8 cellular contexts compared by ENCODE assay signal in the genomic region with DNA sequence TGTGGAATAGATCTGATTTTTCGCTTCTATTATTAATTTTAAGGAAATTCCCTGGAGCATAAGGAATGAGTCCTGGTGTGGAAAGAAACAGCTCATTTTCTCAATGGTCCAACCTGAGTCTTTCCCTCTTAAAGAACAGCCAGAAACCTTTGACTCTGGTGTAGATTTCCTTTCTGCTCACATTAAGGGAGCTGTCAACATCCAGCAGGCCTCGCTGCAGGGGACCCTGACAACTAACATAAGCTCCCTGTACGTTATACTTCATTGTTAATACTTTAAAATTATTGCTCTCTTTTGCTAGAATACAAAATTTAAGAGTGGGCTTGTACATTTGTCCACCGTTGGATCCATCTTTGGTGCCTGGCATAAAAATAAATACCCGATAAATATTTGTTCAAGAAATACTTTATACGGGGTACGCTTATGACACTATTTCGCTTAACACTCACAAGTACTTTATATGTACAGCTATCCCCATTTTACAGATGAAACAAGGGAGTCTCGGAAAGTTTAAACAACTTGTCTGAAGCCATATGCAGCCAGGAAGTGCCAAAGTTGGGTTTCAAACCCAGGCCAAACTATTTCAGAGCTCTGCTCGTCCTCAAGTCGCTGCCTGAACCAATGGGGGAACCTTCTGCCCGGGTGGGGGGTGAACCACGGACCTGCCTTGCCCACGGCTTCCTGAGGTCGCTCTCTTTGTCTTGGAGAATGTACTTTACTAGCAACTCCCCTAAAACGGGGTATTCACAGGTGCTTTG. TPM values are rescaled to one million over a fixed set of nuclear protein-coding genes. Genes with fewer than 3 reads are reported as not detected.
A peak's percentile ranks its signal among the peaks of the same experiment; 100 is the strongest.
DNase-seq lines count a peak whose midpoint lies in the region; ATAC-seq and TF ChIP-seq lines count a peak whose summit lies in the region.

No MANE protein-coding gene starts in this region.

- H3K9me3 ChIP-seq in Caco-2 = no peaks in the 10 kb centered on the region
- H3K9me3 ChIP-seq in adipocyte (ENCODE audit: control insufficient read depth, low read length) = no peaks in the 10 kb centered on the region

- H3K36me3 Mint-ChIP-seq in Caco-2 (ENCODE audit: insufficient read depth, unreplicated experiment) = peaks cover 47% of the 10 kb centered on the region

- TF ChIP-seq CTCF in Caco-2 (IDR thresholded peaks at IDR 0.05; ENCODE audit: insufficient read depth in 1 of 2, low read depth in 1 of 2, low read length in 1 of 2, severe bottlenecking in 1 of 2, unreplicated experiment in 1 of 2) (no peak), NB4 (IDR thresholded peaks at IDR 0.05; ENCODE audit: low read depth, low read length) (no peak)

- H3K36me3 ChIP-seq in Caco-2 (ENCODE audit: control insufficient read depth, insufficient read depth, low read length) (no peaks in the 10 kb centered on the region; the same call in 1 of the 2 replicates), adipocyte (ENCODE audit: control insufficient read depth, insufficient read depth, low read length, severe bottlenecking) (peaks cover 34% of the 10 kb centered on the region)

- peak overlapping the region; percentile 97 for H3K27ac Mint-ChIP-seq in Caco-2 (ENCODE audit: unreplicated experiment)

- H3K27me3 ChIP-seq in Caco-2 (replicated peaks; ENCODE audit: control insufficient read depth, insufficient read depth, low read length) (no peaks in the 10 kb centered on the region), adipocyte (replicated peaks; ENCODE audit: control insufficient read depth, insufficient read depth, low read length) (no peaks in the 10 kb centered on the region)

- BruUV-seq in Caco-2 (replicated peaks; lab: Mats Ljungman, UMichigan) = TSS peak; percentile 51

- no peaks in the 10 kb centered on the region for H3K9me3 Mint-ChIP-seq in Caco-2 (ENCODE audit: unreplicated experiment)

- DNase-seq in Caco-2 = no peak
- peak; percentile 64 for DNase-seq in NB4 (ENCODE audit: low read depth)
- peak; percentile 61 for DNase-seq in adipocyte (ENCODE audit: low read depth)
- peak; percentile 59 for DNase-seq in iPS-NIHi7 (ENCODE audit: extremely low spot score)
- DNase-seq in stimulated activated CD8-positive, alpha-beta memory T cell treated with anti-CD3 and anti-CD28 coated beads, Interleukin-12 subunit alpha, Interleukin-12 subunit beta, amount 100 ng/mL, for 1 hour (ENCODE audit: low read depth) = peak; percentile 22
- DNase-seq in NCI-H187 (lab: John Stamatoyannopoulos, UW) = no peak
- DNase-seq in ecto neural progenitor cell (ENCODE audit: low spot score) = no peak

- intact Hi-C loops in Caco-2 (cut with micrococcal nuclease; ENCODE audit: unreplicated experiment) = no loop called here

- CTCF ChIA-PET in Caco-2 (lab: Charles Lee) = interaction anchor here (0.6 to 1.8 kb wide), 5 partner anchors 27 to 1495 kb away, joined by 3 to 6 read pairs (median 4); partner anchors contain the start of gene PLXDC1

- peak overlapping the region; percentile 83 for H3K4me3 Mint-ChIP-seq in Caco-2 (ENCODE audit: unreplicated experiment)

- POLR2A ChIA-PET in Caco-2 (lab: Charles Lee) = interaction anchor here (0.6 to 1.1 kb wide), 7 partner anchors 44 to 1742 kb away, joined by 3 to 6 read pairs (median 3); no protein-coding TSS in a partner anchor

- peaks cover 10% of the 10 kb centered on the region for H3K4me1 Mint-ChIP-seq in Caco-2 (ENCODE audit: low read depth, unreplicated experiment)

- peak; percentile 10 for ATAC-seq in GM21360 (IDR thresholded peaks at IDR 0.05; ENCODE audit: unreplicated experiment)

- H3K9ac ChIP-seq in adipocyte (ENCODE audit: low read length) = peak overlapping the region; percentile 99

- H3K4me1 ChIP-seq in Caco-2 = peaks cover 12% of the 10 kb centered on the region
- peaks cover 37% of the 10 kb centered on the region for H3K4me1 ChIP-seq in adipocyte (ENCODE audit: control insufficient read depth, insufficient read depth, low read length)

- H3K4me3 ChIP-seq in Caco-2 (ENCODE audit: low read depth, low read length) (peak overlapping the region; percentile 93), NB4 (ENCODE audit: low read depth, low read length) (peak overlapping the region; percentile 95), adipocyte (ENCODE audit: low read length) (peak overlapping the region; percentile 99)

- TF ChIP-seq POLR2A in NB4 (IDR thresholded peaks at IDR 0.05; ENCODE audit: extremely low read depth, insufficient read length) = no peak

- H3K27me3 Mint-ChIP-seq in Caco-2 (ENCODE audit: insufficient read depth, unreplicated experiment) = no peaks in the 10 kb centered on the region

RNA-seq across cellular contexts. Expression of gene SMARCE1, which starts 0.6 kb away (rescaled TPM):
- total RNA-seq in Caco-2 (2022) = 126 and 132 TPM in 2 replicates

RNA-seq across cellular contexts. Expression of gene KRT222, which starts 18.0 kb away (rescaled TPM):
- total RNA-seq in Caco-2 (2022) = not detected in 2 replicates

RNA-seq across cellular contexts. Expression of gene KRT24, which starts 56.6 kb away (rescaled TPM):
- total RNA-seq in Caco-2 (2022) = 0.16 TPM in 1 of 2 replicates, not detected in the other

Comparison
In these comparisons a context has a peak if more than half of its experiments do, and no peak if none do; other contexts are left out.
1. DNase-seq: peak in NB4 (single experiment), adipocyte (single experiment), iPS-NIHi7 (single experiment) and stimulated activated CD8-positive, alpha-beta memory T cell treated with anti-CD3 and anti-CD28 coated beads, Interleukin-12 subunit alpha, Interleukin-12 subunit beta, amount 100 ng/mL, for 1 hour (single experiment); none in Caco-2 (0 of 2), NCI-H187 (0 of 2) and ecto neural progenitor cell (single experiment).
2. Peak in every context shown above with its lines, with median percentiles within 50 percentile points of each other: H3K4me3 ChIP-seq.